ENCODE assay signal across 7 cellular contexts in genomic region chr1:106120789-106121188, GRCh38.
"Had no signal": no experiment of that assay in that cellular context is flagged by ENCODE, and none has a peak within 500 bp of the region (broad histone marks: within the 10 kb centered on the region; RNA-seq: fewer than 3 reads in every experiment).

No MANE protein-coding gene starts in this region.

- H3K27ac ChIP-seq: HL-60 had no signal

- H3K36me3 Mint-ChIP-seq: IgD-negative memory B cell had no signal

- H3K4me3 ChIP-seq: K562 had no signal

- DNase-seq: IMR-90, KBM-7, KG1 had no signal

- H3K27ac Mint-ChIP-seq: IgD-negative memory B cell had no signal

- ATAC-seq: HepG2, K562 had no signal

- H3K4me3 Mint-ChIP-seq: IgD-negative memory B cell had no signal

- H3K4me1 Mint-ChIP-seq: IgD-negative memory B cell had no signal
